17 cellular contexts compared by ENCODE assay signal in genomic region chr1:37697737-37698136, GRCh38. TPM values are rescaled to one million over a fixed set of nuclear protein-coding genes. Genes with fewer than 3 reads are reported as not detected.
DNase-seq lines count a peak whose midpoint lies in the region; ATAC-seq and TF ChIP-seq lines count a peak whose summit lies in the region.
"Had no signal": no experiment of that assay in that cellular context is flagged by ENCODE, and none has a peak within 500 bp of the region (broad histone marks: within the 10 kb centered on the region; RNA-seq: fewer than 3 reads in every experiment).

No MANE protein-coding gene starts in this region.

- H3K9me2 ChIP-seq in hepatocyte (replicated peaks; ENCODE audit: insufficient read depth), result no peaks in the 10 kb centered on the region

- peak overlapping the region; percentile 20 for H3K27ac Mint-ChIP-seq in activated T-cell treated with anti-CD3 and anti-CD28 coated beads, Interleukin-2, amount 50 U/mL, for 72 hours
- H3K27ac Mint-ChIP-seq in activated naive CD8-positive, alpha-beta T cell treated with anti-CD3 and anti-CD28 coated beads, Interleukin-2, amount 50 U/mL, for 24 hours, result no peak overlapping the region
- H3K27ac Mint-ChIP-seq: H9 had no signal

- no peaks in the 10 kb centered on the region for H3K9me3 ChIP-seq in hepatocyte (ENCODE audit: low read depth)
- H3K9me3 ChIP-seq: BLaER1 treated with 17β-estradiol and CSF1 and Interleukin-3, amounts not matched to agents 10 nM and 100 nM had no signal

- peaks cover 10% of the 10 kb centered on the region for H3K79me2 ChIP-seq in hepatocyte

- TF ChIP-seq CTCF in hepatocyte (IDR thresholded peaks at IDR 0.05; ENCODE audit: poor library complexity), result no peak

- 86% methylated on average over 2 of the region's 2 CpGs for WGBS in hepatocyte (ENCODE audit: low lambda C conversion rate, missing lambda C conversion rate)

- ATAC-seq in activated T-cell treated with anti-CD3 and anti-CD28 coated beads, Interleukin-2, amount 50 U/mL, for 72 hours (replicated peaks in 1 of 2), result no peak
- no peak for ATAC-seq in GM19455 (IDR thresholded peaks at IDR 0.05; ENCODE audit: unreplicated experiment)
- ATAC-seq in activated naive CD8-positive, alpha-beta T cell treated with anti-CD3 and anti-CD28 coated beads, Interleukin-2, amount 50 U/mL, for 24 hours, result no peak

- no peak overlapping the region for H3K9ac ChIP-seq in rectal smooth muscle tissue (ENCODE audit: low read length)

- no peaks in the 10 kb centered on the region for H4K20me1 ChIP-seq in hepatocyte (ENCODE audit: insufficient read depth, poor library complexity, severe bottlenecking)

- H3K4me3 ChIP-seq in hepatocyte, result no peak overlapping the region
- H3K4me3 ChIP-seq in rectal smooth muscle tissue (ENCODE audit: low read length), result peak overlapping the region; percentile 10
- H3K4me3 ChIP-seq: BLaER1 treated with 17β-estradiol and CSF1 and Interleukin-3, amounts not matched to agents 10 nM and 100 nM had no signal

- no peak overlapping the region for H2AFZ ChIP-seq in hepatocyte

- peak overlapping the region; percentile 61 for H3K27ac ChIP-seq in hepatocyte
- no peak overlapping the region for H3K27ac ChIP-seq in rectal smooth muscle tissue (ENCODE audit: low read depth, low read length)
- H3K27ac ChIP-seq: 22Rv1; BLaER1 treated with 17β-estradiol and CSF1 and Interleukin-3, amounts not matched to agents 10 nM and 100 nM had no signal

- no peak for DNase-seq in activated T-cell treated with anti-CD3 and anti-CD28 coated beads, Interleukin-2, amount 50 U/mL, for 72 hours
- no peak for DNase-seq in activated T-cell treated with anti-CD3 and anti-CD28 coated beads, Interleukin-2, amount 50 U/mL, for 48 hours
- DNase-seq in hepatocyte (ENCODE audit: low spot score), result no peak
- DNase-seq in activated gamma-delta T cell treated with Interleukin-2 at 50 U/mL for 16 hours, result no peak
- DNase-seq in activated naive CD4-positive, alpha-beta T cell treated with anti-CD3 and anti-CD28 coated beads, Interleukin-2, amount 50 U/mL, for 16 hours, result no peak
- no peak for DNase-seq in activated naive CD8-positive, alpha-beta T cell treated with anti-CD3 and anti-CD28 coated beads, Interleukin-2, amount 50 U/mL, for 24 hours
- DNase-seq: AML-193; CD4-positive, CD25-positive, alpha-beta regulatory T cell; DMS53; GF-D8; GOT3; H9; IMR-90 had no signal

- peak overlapping the region; percentile 38 for H3K4me2 ChIP-seq in hepatocyte
- H3K4me2 ChIP-seq: BLaER1 treated with 17β-estradiol and CSF1 and Interleukin-3, amounts not matched to agents 10 nM and 100 nM had no signal

- H3K4me1 Mint-ChIP-seq in activated T-cell treated with anti-CD3 and anti-CD28 coated beads, Interleukin-2, amount 50 U/mL, for 72 hours (ENCODE audit: low read depth), result peaks cover 20% of the 10 kb centered on the region
- H3K4me1 Mint-ChIP-seq in activated naive CD8-positive, alpha-beta T cell treated with anti-CD3 and anti-CD28 coated beads, Interleukin-2, amount 50 U/mL, for 24 hours, result peaks cover 3% of the 10 kb centered on the region
- H3K4me1 Mint-ChIP-seq: H9 had no signal

- H3K27me3 ChIP-seq in hepatocyte, result no peaks in the 10 kb centered on the region
- H3K27me3 ChIP-seq in rectal smooth muscle tissue (ENCODE audit: control insufficient read depth, insufficient read depth, low read length), result no peaks in the 10 kb centered on the region
- H3K27me3 ChIP-seq: BLaER1 treated with 17β-estradiol and CSF1 and Interleukin-3, amounts not matched to agents 10 nM and 100 nM had no signal

- peaks cover 5% of the 10 kb centered on the region for H3K4me1 ChIP-seq in hepatocyte (ENCODE audit: insufficient read depth)
- no peaks in the 10 kb centered on the region for H3K4me1 ChIP-seq in rectal smooth muscle tissue (ENCODE audit: control insufficient read depth, insufficient read depth, low read length)

- no peaks in the 10 kb centered on the region for H3K36me3 ChIP-seq in hepatocyte (replicated peaks; ENCODE audit: insufficient read depth, low read depth)
- H3K36me3 ChIP-seq in rectal smooth muscle tissue (ENCODE audit: control insufficient read depth, insufficient read depth, low read length), result no peaks in the 10 kb centered on the region

- H3K36me3 Mint-ChIP-seq in activated T-cell treated with anti-CD3 and anti-CD28 coated beads, Interleukin-2, amount 50 U/mL, for 72 hours (ENCODE audit: insufficient read depth in 2 of 2), result peaks cover 20 to 46% of the 10 kb centered on the region in 2 donors
- H3K36me3 Mint-ChIP-seq in activated naive CD8-positive, alpha-beta T cell treated with anti-CD3 and anti-CD28 coated beads, Interleukin-2, amount 50 U/mL, for 24 hours (ENCODE audit: low read depth), result peaks cover 60% of the 10 kb centered on the region
- H3K36me3 Mint-ChIP-seq: CD4-positive, CD25-positive, alpha-beta regulatory T cell had no signal

- H3K9me3 Mint-ChIP-seq in activated T-cell treated with anti-CD3 and anti-CD28 coated beads, Interleukin-2, amount 50 U/mL, for 72 hours, result no peaks in the 10 kb centered on the region
- no peaks in the 10 kb centered on the region for H3K9me3 Mint-ChIP-seq in activated naive CD8-positive, alpha-beta T cell treated with anti-CD3 and anti-CD28 coated beads, Interleukin-2, amount 50 U/mL, for 24 hours
- H3K9me3 Mint-ChIP-seq: CD4-positive, CD25-positive, alpha-beta regulatory T cell; H9 had no signal

- H3K27me3 Mint-ChIP-seq in activated T-cell treated with anti-CD3 and anti-CD28 coated beads, Interleukin-2, amount 50 U/mL, for 72 hours (ENCODE audit: low read depth), result no peaks in the 10 kb centered on the region
- H3K27me3 Mint-ChIP-seq in activated naive CD8-positive, alpha-beta T cell treated with anti-CD3 and anti-CD28 coated beads, Interleukin-2, amount 50 U/mL, for 24 hours, result no peaks in the 10 kb centered on the region
- H3K27me3 Mint-ChIP-seq: CD4-positive, CD25-positive, alpha-beta regulatory T cell had no signal

- H3K4me3 Mint-ChIP-seq in activated T-cell treated with anti-CD3 and anti-CD28 coated beads, Interleukin-2, amount 50 U/mL, for 72 hours, result peak overlapping the region in 1 of 2 donors; percentile 32
- no peak overlapping the region for H3K4me3 Mint-ChIP-seq in activated naive CD8-positive, alpha-beta T cell treated with anti-CD3 and anti-CD28 coated beads, Interleukin-2, amount 50 U/mL, for 24 hours
- H3K4me3 Mint-ChIP-seq: H9 had no signal

RNA-seq across cellular contexts. Expression of gene CDCA8, which starts 5.4 kb away (rescaled TPM):
- total RNA-seq in activated T-cell treated with anti-CD3 and anti-CD28 coated beads, Interleukin-2, amount 50 U/mL, for 72 hours, result 10 to 100 TPM; 65.8 to 94.0 TPM
- total RNA-seq in hepatocyte, result 4.1 and 4.3 TPM in 2 replicates
- 5.4 and 5.7 TPM in 2 replicates for polyA plus RNA-seq in hepatocyte

Comparison
In these comparisons a context has a peak if more than half of its experiments do, and no peak if none do; other contexts are left out.
1. RNA of gene CDCA8, which starts 5.4 kb away (total RNA-seq): 65.8 to 94.0 TPM in activated T-cell treated with anti-CD3 and anti-CD28 coated beads, Interleukin-2, amount 50 U/mL, for 72 hours; 4.1 to 4.3 TPM in hepatocyte; every median in the first group is over 10 times any median in the second.